ENCODE assay signal across 17 cellular contexts in genomic region chr9:38064842-38065368, GRCh38. TPM values are rescaled to one million over a fixed set of nuclear protein-coding genes. Genes with fewer than 3 reads are reported as not detected.
DNase-seq lines count a peak whose midpoint lies in the region; ATAC-seq and TF ChIP-seq lines count a peak whose summit lies in the region.
"Had no signal": no experiment of that assay in that cellular context is flagged by ENCODE, and none has a peak within 500 bp of the region (broad histone marks: within the 10 kb centered on the region; RNA-seq: fewer than 3 reads in every experiment).

No MANE protein-coding gene starts in this region.

- no peak overlapping the region for H3K27ac Mint-ChIP-seq in Calu3 (ENCODE audit: unreplicated experiment)
- H3K27ac Mint-ChIP-seq: activated B cell treated with CpG ODN at 0.5 μM for 24 hours; activated naive CD4-positive, alpha-beta T cell treated with anti-CD3 and anti-CD28 coated beads, Interleukin-2, amount 10 ng/mL, durations not matched to agents 7 days and 5 days; natural killer cell treated with Interleukin-12 subunit alpha and Interleukin-12 subunit beta and Interleukin-15 and Interleukin-18, amount 100 ng/mL, for 72 hours had no signal

- no peaks in the 10 kb centered on the region for H3K27me3 Mint-ChIP-seq in Calu3 (ENCODE audit: unreplicated experiment)

- peaks cover 58% of the 10 kb centered on the region for H3K36me3 Mint-ChIP-seq in Calu3 (ENCODE audit: insufficient read depth, unreplicated experiment)
- H3K36me3 Mint-ChIP-seq: activated naive CD4-positive, alpha-beta T cell treated with anti-CD3 and anti-CD28 coated beads, Interleukin-2, amount 10 ng/mL, durations not matched to agents 7 days and 5 days; natural killer cell treated with Interleukin-12 subunit alpha and Interleukin-12 subunit beta and Interleukin-15 and Interleukin-18, amount 100 ng/mL, for 72 hours had no signal

- CTCF ChIA-PET in Calu3 (lab: Charles Lee), result interaction anchor here (1.8 kb wide), 1 partner anchor 48 kb away, joined by 5 read pairs; no protein-coding TSS in a partner anchor

- H3K4me1 ChIP-seq in ascending aorta, result peaks cover 3 to 27% of the 10 kb centered on the region in 2 donors
- peaks cover 56% of the 10 kb centered on the region for H3K4me1 ChIP-seq in psoas muscle

- peak overlapping the region; percentile 64 for H3K4me3 Mint-ChIP-seq in Calu3 (ENCODE audit: low read depth, unreplicated experiment)
- H3K4me3 Mint-ChIP-seq: activated B cell treated with CpG ODN at 0.5 μM for 24 hours; activated naive CD4-positive, alpha-beta T cell treated with anti-CD3 and anti-CD28 coated beads, Interleukin-2, amount 10 ng/mL, durations not matched to agents 7 days and 5 days; natural killer cell treated with Interleukin-12 subunit alpha and Interleukin-12 subunit beta and Interleukin-15 and Interleukin-18, amount 100 ng/mL, for 72 hours had no signal

- peaks cover 18% of the 10 kb centered on the region for H3K4me1 Mint-ChIP-seq in Calu3 (ENCODE audit: low read depth, unreplicated experiment)

- H3K36me3 ChIP-seq in ascending aorta (no peaks in the 10 kb centered on the region), psoas muscle (ENCODE audit: insufficient read depth in 1 of 2, low read depth in 1 of 2) (no peaks in the 10 kb centered on the region)
- H3K36me3 ChIP-seq: BE2C, spleen had no signal

- ATAC-seq in psoas muscle, result no peak
- ATAC-seq: natural killer cell treated with Interleukin-12 subunit alpha and Interleukin-12 subunit beta and Interleukin-15 and Interleukin-18, amount 100 ng/mL, for 72 hours had no signal

- intact Hi-C loops in Calu3 (cut with micrococcal nuclease; ENCODE audit: unreplicated experiment) (no loop called here), ascending aorta (cut with DNase I) (no loop called here), psoas muscle (cut with DNase I) (loop anchor here (5.0 kb wide), 2 partner anchors 48 to 148 kb away; no protein-coding TSS in a partner anchor)

- no peak for TF ChIP-seq CTCF in Calu3 (IDR thresholded peaks at IDR 0.05; ENCODE audit: unreplicated experiment)
- no peak for TF ChIP-seq CTCF in ascending aorta (IDR thresholded peaks at IDR 0.05)
- no peak for TF ChIP-seq CTCF in fibroblast of pulmonary artery (IDR thresholded peaks at IDR 0.05; ENCODE audit: low read length, missing control alignments)
- TF ChIP-seq CTCF in psoas muscle (IDR thresholded peaks at IDR 0.05), result no peak

- H3K9me3 ChIP-seq in ascending aorta (no peaks in the 10 kb centered on the region), psoas muscle (no peaks in the 10 kb centered on the region)
- H3K9me3 ChIP-seq: BE2C, spleen had no signal

- H3K9me3 Mint-ChIP-seq in Calu3 (ENCODE audit: low read depth, unreplicated experiment), result no peaks in the 10 kb centered on the region
- H3K9me3 Mint-ChIP-seq: activated B cell treated with CpG ODN at 0.5 μM for 24 hours; activated naive CD4-positive, alpha-beta T cell treated with anti-CD3 and anti-CD28 coated beads, Interleukin-2, amount 10 ng/mL, durations not matched to agents 7 days and 5 days; natural killer cell treated with Interleukin-12 subunit alpha and Interleukin-12 subunit beta and Interleukin-15 and Interleukin-18, amount 100 ng/mL, for 72 hours had no signal

- H3K27me3 ChIP-seq in ascending aorta, result no peaks in the 10 kb centered on the region
- H3K27me3 ChIP-seq in psoas muscle (ENCODE audit: insufficient read depth in 3 of 3, low read length in 2 of 3), result no peaks in the 10 kb centered on the region
- H3K27me3 ChIP-seq: BE2C had no signal

- WGBS in psoas muscle, 3 donors, result 78 to 83% (median 81%) methylated on average over 4 of the region's 4 CpGs

- H3K4me3 ChIP-seq in ascending aorta, result peak overlapping the region in 1 of 2 donors; percentile 87
- H3K4me3 ChIP-seq in fibroblast of pulmonary artery (replicated peaks; ENCODE audit: low read depth, low read length), result peak overlapping the region; percentile 90
- H3K4me3 ChIP-seq in psoas muscle, result peak overlapping the region; percentile 7

- no peak for DNase-seq in Calu3
- DNase-seq in ascending aorta (ENCODE audit: low spot score in 2 of 2), result no peak
- no peak for DNase-seq in fibroblast of pulmonary artery (ENCODE audit: low read depth)
- no peak for DNase-seq in psoas muscle
- no peak for DNase-seq in retina
- no peak for DNase-seq in stimulated activated CD4-positive, alpha-beta T cell treated with anti-CD3 and anti-CD28 coated beads, Interleukin-4, amount 100 ng/mL, for 1 hour
- no peak for DNase-seq in C1 segment of cervical spinal cord (lab: John Stamatoyannopoulos, UW)
- no peak for DNase-seq in SW480 (ENCODE audit: low spot score)
- DNase-seq: activated B cell treated with CpG ODN at 0.5 μM for 24 hours; activated naive CD4-positive, alpha-beta T cell treated with anti-CD3 and anti-CD28 coated beads, Interleukin-2, amount 10 ng/mL, durations not matched to agents 7 days and 5 days; BE2C; caudate nucleus; DMS79 treated with DMSO at 0.1 percent for 48 hours; NCI-H510A treated with DMSO at 0.1 percent for 48 hours; spleen; SW 1271 had no signal

- H3K27ac ChIP-seq in ascending aorta, result peak overlapping the region; percentile 87 to 99
- H3K27ac ChIP-seq in psoas muscle, result no peak overlapping the region

- BruUV-seq in Calu3 (replicated peaks; lab: Mats Ljungman, UMichigan), result no TSS peak

RNA-seq across cellular contexts. Expression of gene SHB, which starts 4.1 kb away (rescaled TPM):
- total RNA-seq in Calu3 (2022) (7.6 and 8.7 TPM in 2 replicates), ascending aorta (77.8 TPM), psoas muscle (10 to 100 TPM in 2 of 4 donors, 1 to 10 TPM in 2; 4.8 to 26.2 (median 12.4) TPM)
- polyA plus RNA-seq in psoas muscle, result 10 to 100 TPM in 1 of 3 donors, 1 to 10 TPM in 2; 4.0 to 30.7 (median 5.1) TPM

Comparison
In these comparisons a context has a peak if more than half of its experiments do, and no peak if none do; other contexts are left out.
1. intact Hi-C loops: an anchor here in psoas muscle (5.0 kb wide); none called in Calu3 and ascending aorta.